Comparison of ENCODE assay signal across 32 cellular contexts in the genomic region with DNA sequence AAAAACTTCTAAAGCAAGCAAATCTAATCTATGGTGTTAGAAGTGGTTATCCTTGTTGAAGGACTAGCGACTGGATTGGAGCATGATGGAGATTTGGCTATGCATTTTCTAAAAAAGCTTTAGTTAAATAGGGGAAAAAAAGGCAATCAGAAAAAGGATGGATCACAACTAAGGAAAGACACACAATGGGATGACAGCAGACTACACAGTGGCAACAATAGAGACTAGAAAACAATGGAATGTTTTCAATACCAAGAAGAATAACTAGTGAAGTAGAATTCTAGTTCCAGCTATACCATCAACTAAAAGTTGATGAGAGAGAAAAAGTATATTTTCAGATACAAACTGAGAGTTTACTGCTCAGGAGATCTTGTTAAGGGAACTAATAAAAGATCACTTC.
"Had no signal": no experiment of that assay in that cellular context is flagged by ENCODE, and none has a peak within 500 bp of the region (broad histone marks: within the 10 kb centered on the region; RNA-seq: fewer than 3 reads in every experiment).

No MANE protein-coding gene starts in this region.

- H3K27me3 ChIP-seq: adrenal gland, breast epithelium, cardiac muscle cell, colonic mucosa, foreskin keratinocyte had no signal

- H3K4me1 ChIP-seq: adrenal gland, breast epithelium, colonic mucosa, foreskin keratinocyte, gastrocnemius medialis, heart left ventricle had no signal

- H3K27ac ChIP-seq: adrenal gland, breast epithelium, cardiac muscle cell, colonic mucosa, epithelial cell of prostate, foreskin keratinocyte, gastrocnemius medialis, heart left ventricle, WERI-Rb-1 had no signal

- DNase-seq: activated CD4-positive, alpha-beta memory T cell treated with anti-CD3 and anti-CD28 coated beads for 36 hours; activated CD4-positive, alpha-beta T cell treated with anti-CD3 and anti-CD28 coated beads for 36 hours; activated CD4-positive, alpha-beta T cell treated with anti-CD3 and anti-CD28 coated beads, Interleukin-2, amount 10 ng/mL, durations not matched to agents 24 days and 14 days; activated CD4-positive, CD25-positive, alpha-beta regulatory T cell; activated CD4-positive, CD25-positive, alpha-beta regulatory T cell treated with anti-CD3 and anti-CD28 coated beads, Interleukin-2, amount 50 U/mL, for 72 hours; activated CD8-positive, alpha-beta memory T cell treated with anti-CD3 and anti-CD28 coated beads, Interleukin-2, amount 10 ng/mL, durations not matched to agents 7 days and 5 days; activated CD8-positive, alpha-beta memory T cell treated with anti-CD3 and anti-CD28 coated beads, Interleukin-2, amount 50 U/mL, for 4 hours; activated CD8-positive, alpha-beta T cell treated with anti-CD3 and anti-CD28 coated beads, Interleukin-2, amount 10 ng/mL, durations not matched to agents 7 days and 5 days; activated effector memory CD4-positive, alpha-beta T cell treated with anti-CD3 and anti-CD28 coated beads, Interleukin-2, amount 50 U/mL, for 16 hours; activated naive CD4-positive, alpha-beta T cell treated with anti-CD3 and anti-CD28 coated beads for 36 hours; activated naive CD8-positive, alpha-beta T cell treated with anti-CD3 and anti-CD28 coated beads for 36 hours; activated naive CD8-positive, alpha-beta T cell treated with anti-CD3 and anti-CD28 coated beads, Interleukin-2, amount 50 U/mL, for 24 hours; activated T-cell treated with anti-CD3 and anti-CD28 coated beads, Interleukin-2, amount 50 U/mL, for 1 hour; activated T-cell treated with anti-CD3 and anti-CD28 coated beads, Interleukin-2, amount 50 U/mL, for 48 hours; adrenal gland; amygdala; aorta; central memory CD4-positive, alpha-beta T cell; cerebellar nuclear complex; colonic mucosa; effector CD8-positive, alpha-beta T cell; foreskin keratinocyte; gastrocnemius medialis; glutamatergic neuron; heart left ventricle; T-helper 2 cell; T-helper 9 cell; WERI-Rb-1 had no signal

- H3K36me3 ChIP-seq: adrenal gland, breast epithelium, cardiac muscle cell, colonic mucosa, gastrocnemius medialis, heart left ventricle, WERI-Rb-1 had no signal

- ATAC-seq: activated CD4-positive, alpha-beta T cell treated with anti-CD3 and anti-CD28 coated beads for 36 hours; activated CD8-positive, alpha-beta memory T cell treated with anti-CD3 and anti-CD28 coated beads, Interleukin-2, amount 10 ng/mL, durations not matched to agents 7 days and 5 days; activated CD8-positive, alpha-beta T cell treated with anti-CD3 and anti-CD28 coated beads, Interleukin-2, amount 10 ng/mL, durations not matched to agents 7 days and 5 days; activated naive CD8-positive, alpha-beta T cell treated with anti-CD3 and anti-CD28 coated beads, Interleukin-2, amount 50 U/mL, for 24 hours; foreskin keratinocyte; gastrocnemius medialis; heart left ventricle had no signal

- H3K4me3 ChIP-seq: adrenal gland, breast epithelium, cardiac muscle cell, colonic mucosa, gastrocnemius medialis, heart left ventricle had no signal

- FAIRE-seq: endothelial cell of umbilical vein had no signal

- H3K9me3 ChIP-seq: adrenal gland, colonic mucosa had no signal
